ENCODE assay signal across 18 cellular contexts in the genomic region with DNA sequence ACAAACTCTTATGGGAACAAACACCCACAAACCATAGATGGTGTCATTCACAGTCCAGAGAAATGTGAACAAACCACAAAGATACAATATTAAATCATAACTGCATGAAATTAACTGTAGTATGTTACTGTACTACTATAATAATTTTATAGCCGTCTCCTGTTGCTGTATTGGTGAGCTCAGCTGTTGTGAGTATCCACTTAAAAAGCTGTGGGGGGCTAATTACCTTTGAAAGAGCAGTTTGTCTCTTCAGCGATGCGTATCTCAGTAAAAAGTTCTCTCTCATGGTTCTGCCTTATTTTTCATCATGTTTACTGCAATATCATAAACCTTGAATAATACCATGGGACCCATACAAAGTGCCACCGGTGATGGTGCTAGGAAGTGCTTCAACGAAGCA. TPM values are rescaled to one million over a fixed set of nuclear protein-coding genes. Genes with fewer than 3 reads are reported as not detected.
DNase-seq lines count a peak whose midpoint lies in the region; ATAC-seq and TF ChIP-seq lines count a peak whose summit lies in the region.
"Had no signal": no experiment of that assay in that cellular context is flagged by ENCODE, and none has a peak within 500 bp of the region (broad histone marks: within the 10 kb centered on the region; RNA-seq: fewer than 3 reads in every experiment).

No MANE protein-coding gene starts in this region.

- POLR2A ChIA-PET in A673 (lab: Charles Lee; ENCODE audit: low non-redundant PET) (no interaction called here), HEK293 (lab: Yijun Ruan, JAX) (no interaction called here)

- peaks cover 12% of the 10 kb centered on the region for H3K4me1 Mint-ChIP-seq in progenitor cell of endocrine pancreas (ENCODE audit: low read depth)

- DNase-seq in NCI-H1417 (lab: John Stamatoyannopoulos, UW) (peak; percentile 42 to 80 (median 50)), NCI-H1417 treated with DMSO at 0.1 percent for 48 hours (lab: John Stamatoyannopoulos, UW) (no peak), A673 (ENCODE audit: low spot score) (peak; percentile 18), NCI-H748 (lab: John Stamatoyannopoulos, UW; ENCODE audit: unreplicated experiment) (peak; percentile 53), progenitor cell of endocrine pancreas (ENCODE audit: low spot score, unreplicated experiment) (no peak), GDM1 (lab: John Stamatoyannopoulos, UW) (no peak)
- DNase-seq: Calu3; CD8-positive, alpha-beta T cell; GOT3; H7 had no signal

- TF ChIP-seq CTCF in A673 (conservative IDR thresholded peaks at IDR 0.05; ENCODE audit: low read depth, low read length) (no peak), HEK293 (tag by site-specific recombination; IDR thresholded peaks at IDR 0.05) (no peak), progenitor cell of endocrine pancreas (IDR thresholded peaks at IDR 0.05; ENCODE audit: unreplicated experiment) (no peak)

- no peak for ATAC-seq in HG03565 (IDR thresholded peaks at IDR 0.05; ENCODE audit: unreplicated experiment)
- ATAC-seq: A549; CD8-positive, alpha-beta T cell; HCT116 had no signal

- no peak overlapping the region for H3K27ac Mint-ChIP-seq in progenitor cell of endocrine pancreas
- H3K27ac Mint-ChIP-seq: B cell; CD8-positive, alpha-beta T cell had no signal

- no peaks in the 10 kb centered on the region for H3K9me3 Mint-ChIP-seq in progenitor cell of endocrine pancreas (ENCODE audit: low read depth)
- H3K9me3 Mint-ChIP-seq: CD8-positive, alpha-beta T cell had no signal

- intact Hi-C loops in A673 (cut with micrococcal nuclease; ENCODE audit: unreplicated experiment), result no loop called here

- CTCF ChIA-PET in A673 (lab: Charles Lee), result no interaction called here
- CTCF ChIA-PET in HEK293 (lab: Yijun Ruan, JAX), result no interaction called here

- H3K9me3 ChIP-seq in A673 (ENCODE audit: low read depth, low read length, poor library complexity, severe bottlenecking) (no peaks in the 10 kb centered on the region), HEK293 (ENCODE audit: control insufficient read depth, insufficient read depth, low read depth, low read length) (no peaks in the 10 kb centered on the region)
- H3K9me3 ChIP-seq: A549; BLaER1 treated with 17β-estradiol and CSF1 and Interleukin-3, amounts not matched to agents 10 nM and 100 nM had no signal

- H3K4me3 Mint-ChIP-seq in progenitor cell of endocrine pancreas (ENCODE audit: low read depth), result no peak overlapping the region
- H3K4me3 Mint-ChIP-seq: B cell; CD8-positive, alpha-beta T cell had no signal

- no peak overlapping the region for H3K4me3 ChIP-seq in A673 (ENCODE audit: low read depth, low read length, poor library complexity, severe bottlenecking)
- no peak overlapping the region for H3K4me3 ChIP-seq in HEK293 (ENCODE audit: low read depth, low read length)
- H3K4me3 ChIP-seq: A549; BLaER1 treated with 17β-estradiol and CSF1 and Interleukin-3, amounts not matched to agents 10 nM and 100 nM had no signal

- H3K27me3 ChIP-seq in A673 (replicated peaks; ENCODE audit: insufficient read depth, low read depth, low read length, poor library complexity), result no peaks in the 10 kb centered on the region
- H3K27me3 ChIP-seq: BLaER1 treated with 17β-estradiol and CSF1 and Interleukin-3, amounts not matched to agents 10 nM and 100 nM had no signal

- H3K36me3 ChIP-seq in A673 (ENCODE audit: insufficient read depth, low read length, poor library complexity, severe bottlenecking) (no peaks in the 10 kb centered on the region), HEK293 (ENCODE audit: control insufficient read depth in 2 of 2, insufficient read depth in 1 of 2, low read length in 2 of 2) (no peaks in the 10 kb centered on the region)

- H3K36me3 Mint-ChIP-seq in progenitor cell of endocrine pancreas (ENCODE audit: insufficient read depth), result peaks cover 5% of the 10 kb centered on the region

- H3K27ac ChIP-seq in A673 (ENCODE audit: low read depth, low read length, poor library complexity, severe bottlenecking) (no peak overlapping the region), HEK293 (ENCODE audit: extremely low read depth, low read depth, low read length) (no peak overlapping the region)
- H3K27ac ChIP-seq: 22Rv1; A549; BLaER1 treated with 17β-estradiol and CSF1 and Interleukin-3, amounts not matched to agents 10 nM and 100 nM; HL-60 had no signal

- H3K27me3 Mint-ChIP-seq in progenitor cell of endocrine pancreas, result no peaks in the 10 kb centered on the region
- H3K27me3 Mint-ChIP-seq: B cell had no signal

- H3K4me1 ChIP-seq in A673 (ENCODE audit: insufficient read depth, low read length, poor library complexity, severe bottlenecking), result no peaks in the 10 kb centered on the region
- no peaks in the 10 kb centered on the region for H3K4me1 ChIP-seq in HEK293 (ENCODE audit: control insufficient read depth, insufficient read depth, low read length)
- H3K4me1 ChIP-seq: A549 had no signal

- BruUV-seq in A673 (replicated peaks; lab: Mats Ljungman, UMichigan), result no TSS peak

TF ChIP-seq in HEK293, 187 proteins besides CTCF, POLR2A, EP300 and RAD21:
- peak; percentile 50; the same call in 1 of the 2 replicates for TF ChIP-seq ZNF664 (tag by site-specific recombination; IDR thresholded peaks at IDR 0.05)
- peak; percentile 69 for TF ChIP-seq SCRT2 (tag by site-specific recombination; IDR thresholded peaks at IDR 0.05)
- TF ChIP-seq, protein P1, sequence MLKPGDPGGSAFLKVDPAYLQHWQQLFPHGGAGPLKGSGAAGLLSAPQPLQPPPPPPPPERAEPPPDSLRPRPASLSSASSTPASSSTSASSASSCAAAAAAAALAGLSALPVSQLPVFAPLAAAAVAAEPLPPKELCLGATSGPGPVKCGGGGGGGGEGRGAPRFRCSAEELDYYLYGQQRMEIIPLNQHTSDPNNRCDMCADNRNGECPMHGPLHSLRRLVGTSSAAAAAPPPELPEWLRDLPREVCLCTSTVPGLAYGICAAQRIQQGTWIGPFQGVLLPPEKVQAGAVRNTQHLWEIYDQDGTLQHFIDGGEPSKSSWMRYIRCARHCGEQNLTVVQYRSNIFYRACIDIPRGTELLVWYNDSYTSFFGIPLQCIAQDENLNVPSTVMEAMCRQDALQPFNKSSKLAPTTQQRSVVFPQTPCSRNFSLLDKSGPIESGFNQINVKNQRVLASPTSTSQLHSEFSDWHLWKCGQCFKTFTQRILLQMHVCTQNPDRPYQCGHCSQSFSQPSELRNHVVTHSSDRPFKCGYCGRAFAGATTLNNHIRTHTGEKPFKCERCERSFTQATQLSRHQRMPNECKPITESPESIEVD (tag by site-specific recombination; IDR thresholded peaks at IDR 0.05), result peak; percentile 75
- TF ChIP-seq GLIS1 (tag by site-specific recombination; IDR thresholded peaks at IDR 0.05), result peak; percentile 69
- TF ChIP-seq ZNF629 (tag by site-specific recombination; IDR thresholded peaks at IDR 0.05), result no peak

RNA-seq across cellular contexts. Expression of gene MSMO1, which starts 8.5 kb away (rescaled TPM):
- total RNA-seq in A673 (2021), result 104 and 137 TPM in 2 replicates
- total RNA-seq in progenitor cell of endocrine pancreas, result 87.1 and 89.4 TPM in 2 replicates

RNA-seq across cellular contexts. Expression of gene CPE, which starts 59.8 kb away (rescaled TPM):
- 27.2 and 32.7 TPM in 2 replicates for total RNA-seq in A673 (2021)
- total RNA-seq in progenitor cell of endocrine pancreas, result 129 and 135 TPM in 2 replicates
- total RNA-seq: B cell; CD8-positive, alpha-beta T cell had no signal

Comparison
In these comparisons a context has a peak if more than half of its experiments do, and no peak if none do; other contexts are left out.
1. DNase-seq: peak in NCI-H1417 (3 of 3), A673 (single experiment) and NCI-H748 (single experiment); none in NCI-H1417 treated with DMSO at 0.1 percent for 48 hours (single experiment), progenitor cell of endocrine pancreas (single experiment) and GDM1 (single experiment).